ENCODE assay signal across 30 cellular contexts in genomic region chr7:70766109-70766508, GRCh38.
"Had no signal": no experiment of that assay in that cellular context is flagged by ENCODE, and none has a peak within 500 bp of the region (broad histone marks: within the 10 kb centered on the region; RNA-seq: fewer than 3 reads in every experiment).

No MANE protein-coding gene starts in this region.

- H3K79me2 ChIP-seq: parathyroid adenoma had no signal

- H3K27ac Mint-ChIP-seq: dendritic cell treated with granulocyte-macrophage colony-stimulating factor and Interleukin-4, amounts not matched to agents 40 ng/mL and 50 ng/mL, for 4 days; endodermal cell; memory B cell; naive thymus-derived CD4-positive, alpha-beta T cell; nephron; stimulated activated effector memory CD8-positive, alpha-beta T cell treated with anti-CD3 and anti-CD28 coated beads, Interleukin-12 subunit alpha, Interleukin-12 subunit beta, amount 100 ng/mL, for 72 hours; type B pancreatic cell had no signal

- H3K9me3 ChIP-seq: gastrocnemius medialis, heart left ventricle, prostate gland, right atrium auricular region, testis, tibial artery had no signal

- DNase-seq: effector CD8-positive, alpha-beta T cell; endodermal cell; foreskin fibroblast; gastrocnemius medialis; heart left ventricle; kidney; midbrain; naive thymus-derived CD4-positive, alpha-beta T cell; stimulated activated CD4-positive, alpha-beta T cell treated with anti-CD3 and anti-CD28 coated beads, Interleukin-12 subunit alpha, Interleukin-12 subunit beta, amount 100 ng/mL, for 4 hours; stimulated activated CD4-positive, alpha-beta T cell treated with anti-CD3 and anti-CD28 coated beads, Interleukin-1b, Interleukin-23, amount 100 ng/mL, for 48 hours; stimulated activated CD4-positive, alpha-beta T cell treated with anti-CD3 and anti-CD28 coated beads, Interleukin-4, amount 100 ng/mL, for 24 hours; stimulated activated naive CD4-positive, alpha-beta T cell treated with Interleukin-2 at 50 U/mL for 16 hours; substantia nigra; testis; tibial artery had no signal

- H3K4me3 Mint-ChIP-seq: dendritic cell treated with granulocyte-macrophage colony-stimulating factor and Interleukin-4, amounts not matched to agents 40 ng/mL and 50 ng/mL, for 4 days; endodermal cell; nephron; stimulated activated effector memory CD8-positive, alpha-beta T cell treated with anti-CD3 and anti-CD28 coated beads, Interleukin-12 subunit alpha, Interleukin-12 subunit beta, amount 100 ng/mL, for 72 hours; type B pancreatic cell had no signal

- ATAC-seq: esophagus mucosa; gastrocnemius medialis; heart left ventricle; naive thymus-derived CD4-positive, alpha-beta T cell; sciatic nerve; stimulated activated effector memory CD8-positive, alpha-beta T cell treated with anti-CD3 and anti-CD28 coated beads, Interleukin-12 subunit alpha, Interleukin-12 subunit beta, amount 100 ng/mL, for 72 hours had no signal

- FAIRE-seq: colon, kidney had no signal

- H3K4me3 ChIP-seq: gastrocnemius medialis, heart left ventricle, hepatocyte, lung, prostate gland, right atrium auricular region, smooth muscle cell, testis, tibial artery had no signal

- H3K27me3 ChIP-seq: gastrocnemius medialis, heart left ventricle, hepatocyte, right atrium auricular region, testis, tibial artery had no signal

- H3K9ac ChIP-seq: parathyroid adenoma had no signal

- H3K27ac ChIP-seq: epithelial cell of prostate, gastrocnemius medialis, heart left ventricle, hepatocyte, parathyroid adenoma, prostate gland, right atrium auricular region, testis, tibial artery had no signal

- H3K4me2 ChIP-seq: hepatocyte, smooth muscle cell had no signal

- H3K4me1 Mint-ChIP-seq: naive thymus-derived CD4-positive, alpha-beta T cell had no signal

- H2AFZ ChIP-seq: hepatocyte, parathyroid adenoma had no signal

- H3K9me3 Mint-ChIP-seq: dendritic cell treated with granulocyte-macrophage colony-stimulating factor and Interleukin-4, amounts not matched to agents 40 ng/mL and 50 ng/mL, for 4 days; endodermal cell; memory B cell; nephron; stimulated activated effector memory CD8-positive, alpha-beta T cell treated with anti-CD3 and anti-CD28 coated beads, Interleukin-12 subunit alpha, Interleukin-12 subunit beta, amount 100 ng/mL, for 72 hours; type B pancreatic cell had no signal

- H3K36me3 Mint-ChIP-seq: naive thymus-derived CD4-positive, alpha-beta T cell had no signal

- H3K36me3 ChIP-seq: prostate gland had no signal

- H3K27me3 Mint-ChIP-seq: dendritic cell treated with granulocyte-macrophage colony-stimulating factor and Interleukin-4, amounts not matched to agents 40 ng/mL and 50 ng/mL, for 4 days; memory B cell; naive thymus-derived CD4-positive, alpha-beta T cell; type B pancreatic cell had no signal
